In the genomic region with DNA sequence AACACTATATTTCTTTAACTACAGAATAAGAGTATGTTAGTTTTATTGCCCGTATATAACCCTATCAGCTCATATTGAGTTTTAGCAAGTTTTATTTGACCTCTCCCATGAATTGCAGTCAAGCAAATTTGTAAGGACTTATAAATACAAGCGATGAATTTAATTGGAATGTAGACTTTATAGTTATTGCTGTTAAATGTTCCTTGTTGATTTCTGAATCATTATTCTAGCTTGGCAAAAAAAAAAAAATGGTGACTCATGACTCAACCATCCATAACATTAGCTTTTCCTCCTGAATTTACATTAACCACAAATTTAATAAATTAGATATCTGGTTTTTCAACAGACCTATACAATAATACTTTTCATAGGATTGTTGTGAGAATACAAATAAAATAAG, we compare ENCODE assay signal across 30 cellular contexts.
A peak's percentile ranks its signal among the peaks of the same experiment; 100 is the strongest.
DNase-seq lines count a peak whose midpoint lies in the region; ATAC-seq, FAIRE-seq and TF ChIP-seq lines count a peak whose summit lies in the region.
"Had no signal": no experiment of that assay in that cellular context is flagged by ENCODE, and none has a peak within 500 bp of the region (broad histone marks: within the 10 kb centered on the region; RNA-seq: fewer than 3 reads in every experiment).

No MANE protein-coding gene starts in this region.

- no peak for TF ChIP-seq CTCF in bronchial epithelial cell (IDR thresholded peaks at IDR 0.05; ENCODE audit: insufficient read depth, low read length, severe bottlenecking)

- DNase-seq in COLO829 (ENCODE audit: low spot score), result peak; percentile 1
- peak; percentile 19 for DNase-seq in HTR-8/SVneo (ENCODE audit: insufficient read length, low spot score)
- peak; percentile 54 for DNase-seq in bronchial epithelial cell (ENCODE audit: low read depth)
- peak; percentile 19 for DNase-seq in kidney glomerular epithelial cell (lab: John Stamatoyannopoulos, UW)
- DNase-seq in SIG-M5 (lab: John Stamatoyannopoulos, UW), result no peak
- no peak for DNase-seq in activated naive CD4-positive, alpha-beta T cell treated with anti-CD3 and anti-CD28 coated beads, Interleukin-2, amount 10 ng/mL, durations not matched to agents 7 days and 5 days
- DNase-seq: activated CD4-positive, CD25-positive, alpha-beta regulatory T cell treated with anti-CD3 and anti-CD28 coated beads, Interleukin-2, amount 50 U/mL, for 72 hours; activated CD8-positive, alpha-beta memory T cell treated with anti-CD3 and anti-CD28 coated beads for 24 hours; activated gamma-delta T cell treated with Interleukin-2 at 50 U/mL for 16 hours; activated T-cell treated with anti-CD3 and anti-CD28 coated beads, Interleukin-2, amount 50 U/mL, for 24 hours; Caco-2; cortex of kidney; endodermal cell; esophagus squamous epithelium; glutamatergic neuron; H7; Kasumi-1; mesenchymal stem cell; NCI-H1694; NCI-H2171 treated with DMSO at 0.1 percent for 48 hours; NCI-H524 treated with DMSO at 0.1 percent for 48 hours; posterior cingulate gyrus; sigmoid colon; T-cell had no signal

- no peak overlapping the region for H3K4me3 ChIP-seq in bronchial epithelial cell (ENCODE audit: low read depth, low read length)
- H3K4me3 ChIP-seq: BLaER1, esophagus squamous epithelium, sigmoid colon, SJSA1 had no signal

- H3K36me3 ChIP-seq in bronchial epithelial cell (ENCODE audit: control insufficient read depth, insufficient read depth, low read length), result no peaks in the 10 kb centered on the region
- H3K36me3 ChIP-seq: BLaER1, esophagus squamous epithelium, sigmoid colon, SJSA1 had no signal

- H3K27ac Mint-ChIP-seq in activated naive CD4-positive, alpha-beta T cell treated with anti-CD3 and anti-CD28 coated beads, Interleukin-2, amount 10 ng/mL, durations not matched to agents 7 days and 5 days, result no peak overlapping the region
- H3K27ac Mint-ChIP-seq: activated T-cell treated with anti-CD3 and anti-CD28 coated beads, Interleukin-2, amount 50 U/mL, for 24 hours; endodermal cell; T-cell; type B pancreatic cell had no signal

- H3K27me3 Mint-ChIP-seq in activated naive CD4-positive, alpha-beta T cell treated with anti-CD3 and anti-CD28 coated beads, Interleukin-2, amount 10 ng/mL, durations not matched to agents 7 days and 5 days, result no peaks in the 10 kb centered on the region
- H3K27me3 Mint-ChIP-seq: activated T-cell treated with anti-CD3 and anti-CD28 coated beads, Interleukin-2, amount 50 U/mL, for 24 hours; T-cell; type B pancreatic cell had no signal

- H3K36me3 Mint-ChIP-seq in activated naive CD4-positive, alpha-beta T cell treated with anti-CD3 and anti-CD28 coated beads, Interleukin-2, amount 10 ng/mL, durations not matched to agents 7 days and 5 days, result no peaks in the 10 kb centered on the region
- H3K36me3 Mint-ChIP-seq: T-cell, type B pancreatic cell had no signal

- ATAC-seq in GM19324 (IDR thresholded peaks at IDR 0.05; ENCODE audit: low FRiP score, unreplicated experiment), result no peak
- no peak for ATAC-seq in HG03520 (IDR thresholded peaks at IDR 0.05; ENCODE audit: unreplicated experiment)
- ATAC-seq: Panc1, T-cell had no signal

- H3K27me3 ChIP-seq in bronchial epithelial cell (ENCODE audit: control insufficient read depth, insufficient read depth, low read length), result no peaks in the 10 kb centered on the region
- H3K27me3 ChIP-seq: BLaER1, esophagus squamous epithelium, sigmoid colon, SJSA1 had no signal

- FAIRE-seq in HTR-8/SVneo (lab: Jason Lieb, UNC) (no peak), bronchial epithelial cell (lab: Jason Lieb, UNC) (no peak)

- no peaks in the 10 kb centered on the region for H3K4me1 Mint-ChIP-seq in activated naive CD4-positive, alpha-beta T cell treated with anti-CD3 and anti-CD28 coated beads, Interleukin-2, amount 10 ng/mL, durations not matched to agents 7 days and 5 days
- H3K4me1 Mint-ChIP-seq: endodermal cell, T-cell had no signal

- peaks cover 8% of the 10 kb centered on the region for H3K9me3 Mint-ChIP-seq in activated naive CD4-positive, alpha-beta T cell treated with anti-CD3 and anti-CD28 coated beads, Interleukin-2, amount 10 ng/mL, durations not matched to agents 7 days and 5 days
- H3K9me3 Mint-ChIP-seq: activated T-cell treated with anti-CD3 and anti-CD28 coated beads, Interleukin-2, amount 50 U/mL, for 24 hours; endodermal cell; type B pancreatic cell had no signal

- CTCF ChIA-PET in activated naive CD4-positive, alpha-beta T cell treated with anti-CD3 and anti-CD28 coated beads, Interleukin-2, amount 10 ng/mL, durations not matched to agents 7 days and 5 days (lab: Charles Lee), result no interaction called here

- no peak overlapping the region for H3K4me3 Mint-ChIP-seq in activated naive CD4-positive, alpha-beta T cell treated with anti-CD3 and anti-CD28 coated beads, Interleukin-2, amount 10 ng/mL, durations not matched to agents 7 days and 5 days
- H3K4me3 Mint-ChIP-seq: activated T-cell treated with anti-CD3 and anti-CD28 coated beads, Interleukin-2, amount 50 U/mL, for 24 hours; endodermal cell; T-cell; type B pancreatic cell had no signal

Comparison
In these comparisons a context has a peak if more than half of its experiments do, and no peak if none do; other contexts are left out.
1. DNase-seq: peak in COLO829 (single experiment), HTR-8/SVneo (single experiment), bronchial epithelial cell (single experiment) and kidney glomerular epithelial cell (single experiment); none in SIG-M5 (single experiment) and activated naive CD4-positive, alpha-beta T cell treated with anti-CD3 and anti-CD28 coated beads, Interleukin-2, amount 10 ng/mL, durations not matched to agents 7 days and 5 days (single experiment).